ENCODE assay signal across 8 cellular contexts in genomic region chr6:20401403-20402180, GRCh38. TPM values are rescaled to one million over a fixed set of nuclear protein-coding genes. Genes with fewer than 3 reads are reported as not detected.
DNase-seq lines count a peak whose midpoint lies in the region; ATAC-seq and TF ChIP-seq lines count a peak whose summit lies in the region.

Gene E2F3, plus strand, starts transcription at chr6:20401879. Its CDS starts 354 bp downstream, at chr6:20402233.

- CTCF ChIA-PET in mammary epithelial cell (lab: Charles Lee; ENCODE audit: low non-redundant PET) = interaction anchor here (0.6 kb wide), 1 partner anchor 131 kb away, joined by 4 read pairs; no protein-coding TSS in a partner anchor

- ATAC-seq in GM18873 (IDR thresholded peaks at IDR 0.05; ENCODE audit: low FRiP score, unreplicated experiment) = peak; percentile 91
- ATAC-seq in HG03139 (IDR thresholded peaks at IDR 0.05; ENCODE audit: unreplicated experiment) = peak; percentile 81

- H4K20me1 ChIP-seq in mammary epithelial cell (ENCODE audit: insufficient read depth, low read length) = no peaks in the 10 kb centered on the region

- H3K4me1 ChIP-seq in mammary epithelial cell (ENCODE audit: insufficient read depth, low read length) = peaks cover 4% of the 10 kb centered on the region
- no peaks in the 10 kb centered on the region for H3K4me1 ChIP-seq in iPS-20b (ENCODE audit: insufficient read depth, low read length)

- H3K27ac ChIP-seq in WERI-Rb-1 (peak within 1 kb of the TSS; percentile 95), mammary epithelial cell (ENCODE audit: insufficient read depth, low read depth, low read length) (peak within 1 kb of the TSS; percentile 85), iPS-20b (ENCODE audit: low read length) (peak within 1 kb of the TSS; percentile 91), skin epidermis (peak within 1 kb of the TSS; percentile 37 to 97 (median 92))

- no peaks in the 10 kb centered on the region for H3K27me3 ChIP-seq in WERI-Rb-1 (ENCODE audit: insufficient read depth, low read depth, severe bottlenecking)
- no peaks in the 10 kb centered on the region for H3K27me3 ChIP-seq in mammary epithelial cell (ENCODE audit: insufficient read depth, low read length)
- no peaks in the 10 kb centered on the region for H3K27me3 ChIP-seq in iPS-20b (ENCODE audit: insufficient read depth, low read length)

- WGBS in mammary epithelial cell (ENCODE audit: low coverage, missing lambda C conversion rate) = 2% methylated on average over 25 of the region's 57 CpGs

- peaks cover 19% of the 10 kb centered on the region for H3K36me3 ChIP-seq in WERI-Rb-1
- peaks cover 3% of the 10 kb centered on the region for H3K36me3 ChIP-seq in mammary epithelial cell (ENCODE audit: insufficient read depth, low read length)
- H3K36me3 ChIP-seq in iPS-20b (ENCODE audit: insufficient read depth, low read depth, low read length) = peaks cover 8% of the 10 kb centered on the region

- TF ChIP-seq CTCF in WERI-Rb-1 (IDR thresholded peaks at IDR 0.05; ENCODE audit: low read depth, low read length) (no peak), mammary epithelial cell (conservative IDR thresholded peaks at IDR 0.05 in 1 of 2, IDR thresholded peaks at IDR 0.05 in 1 of 2; ENCODE audit: extremely low read depth in 1 of 2, insufficient read depth in 1 of 2, low read depth in 1 of 2, low read length in 2 of 2) (no peak)

- H3K9me3 ChIP-seq in WERI-Rb-1 (ENCODE audit: severe bottlenecking) (no peaks in the 10 kb centered on the region), mammary epithelial cell (replicated peaks; ENCODE audit: insufficient read depth, low read length) (no peaks in the 10 kb centered on the region), iPS-20b (ENCODE audit: insufficient read depth, low read depth, low read length) (no peaks in the 10 kb centered on the region)

- intact Hi-C loops in mammary epithelial cell (cut with micrococcal nuclease) = loop anchor here (2.0 to 10.0 kb wide), 4 partner anchors 111 to 1466 kb away; partner anchors contain the start of gene MBOAT1

- peak within 1 kb of the TSS; percentile 98 for H3K4me3 ChIP-seq in WERI-Rb-1 (ENCODE audit: low read depth, low read length)
- H3K4me3 ChIP-seq in mammary epithelial cell (replicated peaks in 1 of 3; ENCODE audit: insufficient read depth in 1 of 3, low read depth in 2 of 3, low read length in 3 of 3) = peak within 1 kb of the TSS; percentile 74 to 95 (median 80)
- H3K4me3 ChIP-seq in iPS-20b (ENCODE audit: low read length) = peak within 1 kb of the TSS; percentile 97
- H3K4me3 ChIP-seq in skin epidermis = peak within 1 kb of the TSS; percentile 62 to 87 (median 84)

- H2AFZ ChIP-seq in mammary epithelial cell (ENCODE audit: low read depth, low read length) = peak within 1 kb of the TSS; percentile 81

- no TSS peak for BruUV-seq in mammary epithelial cell (replicated peaks; lab: Mats Ljungman, UMichigan)

- H3K79me2 ChIP-seq in mammary epithelial cell (ENCODE audit: insufficient read depth, low read length) = peaks cover 43% of the 10 kb centered on the region

- H3K9ac ChIP-seq in mammary epithelial cell (ENCODE audit: insufficient read depth, low read length) (peak within 1 kb of the TSS; percentile 90), iPS-20b (ENCODE audit: low read depth, low read length) (peak within 1 kb of the TSS; percentile 99)

- in situ Hi-C loops in ACHN (cut with HindIII; ENCODE audit: low pct_ligation_motif_present, low pct_unique_long_range_greater_than_20kb, low sequenced_read_pairs) = no loop called here
- in situ Hi-C loops in mammary epithelial cell (cut with MboI; ENCODE audit: low sequenced_read_pairs in 2 of 2) = loop anchor here in 1 of 2 donors (25.0 kb wide), 1 partner anchor 136 kb away; the partner anchor contains the start of gene CDKAL1

- dilution Hi-C loops in mammary epithelial cell (cut with HindIII; ENCODE audit: low sequenced_read_pairs) = no loop called here

- DNase-seq in ACHN (peak; percentile 99), NCI-H2227 (lab: John Stamatoyannopoulos, UW; ENCODE audit: unreplicated experiment) (peak; percentile 100), WERI-Rb-1 (peak; percentile 100), mammary epithelial cell (peak; percentile 100)

- peak within 1 kb of the TSS; percentile 96 for H3K4me2 ChIP-seq in mammary epithelial cell (ENCODE audit: insufficient read depth, low read depth, low read length)

RNA-seq across cellular contexts. Expression of gene E2F3, which starts in this region (rescaled TPM):
- 10 to 100 TPM; 10.7 to 15.8 TPM for total RNA-seq in mammary epithelial cell
- 9.5 TPM for polyA plus RNA-seq in mammary epithelial cell
- polyA minus RNA-seq in mammary epithelial cell = 7.5 TPM

Comparison
In these comparisons a context has a peak if more than half of its experiments do, and no peak if none do; other contexts are left out.
1. Peak in every context shown above with its lines: DNase-seq, ATAC-seq, H3K4me3 ChIP-seq and H3K27ac ChIP-seq.